ENCODE assay signal across 22 cellular contexts in genomic region chr12:117718141-117718540, GRCh38.
"Had no signal": no experiment of that assay in that cellular context is flagged by ENCODE, and none has a peak within 500 bp of the region (broad histone marks: within the 10 kb centered on the region; RNA-seq: fewer than 3 reads in every experiment).

No MANE protein-coding gene starts in this region.

- H2AFZ ChIP-seq: neural progenitor cell, parathyroid adenoma had no signal

- H3K9ac ChIP-seq: neural progenitor cell, parathyroid adenoma had no signal

- H3K27me3 ChIP-seq: neural progenitor cell, stomach, tibial artery had no signal

- H3K9me3 ChIP-seq: right atrium auricular region, stomach, suprapubic skin, tibial artery had no signal

- H3K4me2 ChIP-seq: neural progenitor cell had no signal

- H3K36me3 ChIP-seq: neural progenitor cell, right atrium auricular region, stomach, suprapubic skin, tibial artery had no signal

- DNase-seq: activated CD4-positive, alpha-beta memory T cell treated with anti-CD3 and anti-CD28 coated beads, Interleukin-2, amount 10 ng/mL, durations not matched to agents 7 days and 5 days; activated CD4-positive, alpha-beta T cell treated with anti-CD3 and anti-CD28 coated beads for 1 hour; activated CD4-positive, alpha-beta T cell treated with anti-CD3 and anti-CD28 coated beads, Interleukin-2, amount 10 ng/mL, durations not matched to agents 7 days and 5 days; activated gamma-delta T cell treated with Interleukin-2 at 50 U/mL for 16 hours; activated naive CD4-positive, alpha-beta T cell treated with anti-CD3 and anti-CD28 coated beads, Interleukin-2, amount 50 U/mL, for 16 hours; activated T-cell treated with anti-CD3 and anti-CD28 coated beads, Interleukin-2, amount 50 U/mL, for 4 hours; amniotic stem cell; central memory CD4-positive, alpha-beta T cell; endodermal cell; foreskin keratinocyte; natural killer cell; occipital lobe; stimulated activated CD4-positive, alpha-beta T cell treated with anti-CD3 and anti-CD28 coated beads, Interleukin-15, amount 100 ng/mL, for 24 hours; stimulated activated CD4-positive, alpha-beta T cell treated with anti-CD3 and anti-CD28 coated beads, Interleukin-2, amount 100 ng/mL, for 24 hours; stimulated activated naive B cell treated with anti-CD40 and anti-IgM and Interleukin-4, amounts not matched to agents 10 μg/mL and 1 μg/mL and 100 μg/mL, for 72 hours; stomach; T-helper 2 cell; tibial artery had no signal

- H3K4me3 ChIP-seq: neural progenitor cell, right atrium auricular region, stomach, suprapubic skin, tibial artery had no signal

- H3K4me1 ChIP-seq: foreskin keratinocyte, neural progenitor cell, parathyroid adenoma, stomach, suprapubic skin, tibial artery had no signal

- H3K27ac ChIP-seq: foreskin keratinocyte, neural progenitor cell, parathyroid adenoma, right atrium auricular region, stomach, suprapubic skin, tibial artery had no signal
